In genomic region chr12:194276-194675, GRCh38 we compare ENCODE assay signal across 9 cellular contexts. TPM values are rescaled to one million over a fixed set of nuclear protein-coding genes. Genes with fewer than 3 reads are reported as not detected.
"Had no signal": no experiment of that assay in that cellular context is flagged by ENCODE, and none has a peak within 500 bp of the region (broad histone marks: within the 10 kb centered on the region; RNA-seq: fewer than 3 reads in every experiment).

No MANE protein-coding gene starts in this region.

- H3K36me3 ChIP-seq: HAP-1 had no signal

- H3K27ac ChIP-seq: GM23248 had no signal

- H3K4me3 ChIP-seq: GM23248, GM23338, HAP-1 had no signal

- DNase-seq: GM23248, GOT3, H7, H9, HCEC 1CT, HFFc6 had no signal

- ATAC-seq: GM23338, HCT116 had no signal

- H3K9me3 Mint-ChIP-seq: HFFc6 had no signal

- H3K27ac Mint-ChIP-seq: GM23338, H9, HFFc6 had no signal

- H3K9me3 ChIP-seq: HAP-1 had no signal

- H3K4me3 Mint-ChIP-seq: GM23338, H9, HFFc6 had no signal

RNA-seq across cellular contexts. Expression of gene SLC6A12, which starts 19.7 kb away (rescaled TPM):
- total RNA-seq: GM23248, HFFc6 had no signal
- polyA plus RNA-seq: GM23248, GM23338 had no signal
